10 cellular contexts compared by ENCODE assay signal in the genomic region with DNA sequence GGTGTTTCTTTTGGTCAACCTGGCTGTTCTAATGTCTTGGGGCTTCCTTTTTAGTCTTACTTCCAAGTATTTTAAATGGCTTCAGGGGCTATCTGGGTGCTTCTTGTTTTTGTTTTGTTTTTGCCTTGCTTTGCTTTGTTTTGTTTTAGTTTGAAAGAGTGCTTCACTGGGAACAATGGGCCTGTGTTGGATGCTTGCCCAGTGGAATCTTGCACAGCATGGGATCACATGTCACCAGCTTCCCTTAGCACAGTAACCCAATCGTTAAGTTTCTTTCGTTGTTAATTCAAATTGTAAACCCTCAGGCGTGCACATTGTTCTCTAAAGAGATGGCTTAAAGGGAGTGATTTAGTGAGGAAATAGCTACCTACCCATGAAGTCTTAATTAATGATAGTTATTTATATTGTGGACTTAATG. TPM values are rescaled to one million over a fixed set of nuclear protein-coding genes. Genes with fewer than 3 reads are reported as not detected.
DNase-seq lines count a peak whose midpoint lies in the region; ATAC-seq and TF ChIP-seq lines count a peak whose summit lies in the region.
"Had no signal": no experiment of that assay in that cellular context is flagged by ENCODE, and none has a peak within 500 bp of the region (broad histone marks: within the 10 kb centered on the region; RNA-seq: fewer than 3 reads in every experiment).

No MANE protein-coding gene starts in this region.

- no peak for TF ChIP-seq EP300 in transverse colon (IDR thresholded peaks at IDR 0.05; ENCODE audit: low read depth)

- no peak for ATAC-seq in T-helper 17 cell

- H3K27me3 ChIP-seq in transverse colon = no peaks in the 10 kb centered on the region
- H3K27me3 ChIP-seq: MG63 had no signal

- H3K4me1 ChIP-seq in transverse colon = no peaks in the 10 kb centered on the region

- in situ Hi-C loops in astrocyte of the spinal cord (cut with HindIII; ENCODE audit: low sequenced_read_pairs) (no loop called here), transverse colon (cut with MboI; ENCODE audit: low pct_ligation_motif_present in 1 of 4, low pct_unique_long_range_greater_than_20kb in 1 of 4, low sequenced_read_pairs in 3 of 4) (loop anchor here in 1 of 4 donors (25.0 kb wide), 1 partner anchor 189 kb away; no protein-coding TSS in a partner anchor)

- no peaks in the 10 kb centered on the region for H3K36me3 Mint-ChIP-seq in T-helper 17 cell (ENCODE audit: low read depth)

- peaks cover 7% of the 10 kb centered on the region for H3K4me1 Mint-ChIP-seq in T-helper 17 cell

- DNase-seq in DMS53 (lab: John Stamatoyannopoulos, UW) (peak; percentile 29), DMS53 treated with DMSO at 0.1 percent for 48 hours (lab: John Stamatoyannopoulos, UW; ENCODE audit: unreplicated experiment) (no peak), astrocyte of the spinal cord (ENCODE audit: low read depth, low spot score) (peak; percentile 62), inferior parietal cortex (ENCODE audit: extremely low spot score) (peak; percentile 69), transverse colon (peak; percentile 36), RPMI8226 (no peak), lower leg skin (ENCODE audit: low spot score in 2 of 2) (no peak), T-helper 17 cell (no peak)
- DNase-seq: MG63 had no signal

- H3K4me3 Mint-ChIP-seq in T-helper 17 cell = no peak overlapping the region

- intact Hi-C loops in transverse colon (cut with DNase I; ENCODE audit: low total_unique reads) (no loop called here), lower leg skin (cut with DNase I; ENCODE audit: low total_unique reads) (loop anchor here (5.0 kb wide), 1 partner anchor 791 kb away; no protein-coding TSS in a partner anchor)

- 8 to 22% methylated on average over 2 to 3 of the region's 3 CpGs for WGBS in transverse colon (ENCODE audit: low coverage in 1 of 2), 2 donors
- WGBS in lower leg skin, 2 donors = 25 to 27% methylated on average over 3 of the region's 3 CpGs

- H3K27ac ChIP-seq in transverse colon = peak overlapping the region in 1 of 4 donors; percentile 5
- H3K27ac ChIP-seq: thoracic aorta had no signal

- H3K27me3 Mint-ChIP-seq in T-helper 17 cell = no peaks in the 10 kb centered on the region

- TF ChIP-seq CTCF in astrocyte of the spinal cord (IDR thresholded peaks at IDR 0.05; ENCODE audit: low read depth, low read length) (no peak), transverse colon (IDR thresholded peaks at IDR 0.05) (no peak), lower leg skin (IDR thresholded peaks at IDR 0.05) (no peak)

- H3K4me3 ChIP-seq in astrocyte of the spinal cord (ENCODE audit: low read depth, low read length) (no peak overlapping the region), transverse colon (no peak overlapping the region), lower leg skin (ENCODE audit: low read depth, poor library complexity, severe bottlenecking) (no peak overlapping the region)
- H3K4me3 ChIP-seq: MG63, thoracic aorta had no signal

- no peaks in the 10 kb centered on the region for H3K9me3 ChIP-seq in transverse colon
- H3K9me3 ChIP-seq in T-helper 17 cell (ENCODE audit: control insufficient read depth, low read length, poor library complexity, severe bottlenecking) = no peaks in the 10 kb centered on the region
- H3K9me3 ChIP-seq: MG63, thoracic aorta had no signal

- H3K36me3 ChIP-seq in transverse colon = no peaks in the 10 kb centered on the region
- H3K36me3 ChIP-seq: MG63, thoracic aorta had no signal

- H3K27ac Mint-ChIP-seq in T-helper 17 cell = no peak overlapping the region

- no peak for TF ChIP-seq POLR2A in transverse colon (IDR thresholded peaks at IDR 0.05)
- no peak for TF ChIP-seq POLR2A in lower leg skin (IDR thresholded peaks at IDR 0.05)

RNA-seq across cellular contexts. Expression of a gene that starts 8.9 kb away (rescaled TPM):
- total RNA-seq in transverse colon = 100 to 1,000 TPM in 3 of 4 donors, 10 to 100 TPM in 1; 36.0 to 181 (median 173) TPM
- 1,000 to 10,000 TPM in 1 of 4 donors, 100 to 1,000 TPM in 3; 653 to 1,410 (median 857) TPM for total RNA-seq in lower leg skin
- total RNA-seq in T-helper 17 cell = not detected

RNA-seq across cellular contexts. Expression of a gene that starts 45.2 kb away (rescaled TPM):
- 1 to 10 TPM in 3 of 4 donors, not detected in 1; 4.0 TPM for total RNA-seq in transverse colon
- 1 to 10 TPM; 2.1 to 10.0 (median 3.5) TPM for total RNA-seq in lower leg skin
- 10 to 100 TPM; 10.9 to 16.3 TPM for total RNA-seq in T-helper 17 cell

Comparison
In these comparisons a context has a peak if more than half of its experiments do, and no peak if none do; other contexts are left out.
1. DNase-seq: peak in DMS53 (single experiment), astrocyte of the spinal cord (single experiment), inferior parietal cortex (single experiment) and transverse colon (single experiment); none in DMS53 treated with DMSO at 0.1 percent for 48 hours (single experiment), RPMI8226 (single experiment), lower leg skin (0 of 2) and T-helper 17 cell (0 of 3).
2. RNA of a gene that starts 8.9 kb away (total RNA-seq): 653 to 1,410 TPM in lower leg skin and 36.0 to 181 TPM in transverse colon; not detected in T-helper 17 cell; every median in the first group is over 10 times any median in the second.